Comparison of ENCODE assay signal across 1 cellular context in genomic region chr9:137045294-137046093, GRCh38.
TF ChIP-seq lines count a peak whose summit lies in the region.

No MANE protein-coding gene starts in this region.

TF ChIP-seq in K562, 482 proteins besides CTCF, POLR2A, EP300 and RAD21:
- TF ChIP-seq E2F6 (IDR thresholded peaks at IDR 0.05; ENCODE audit: borderline replicate concordance in 1 of 2, extremely low read depth in 1 of 2, insufficient read depth in 1 of 2, insufficient read length in 1 of 2, low read depth in 1 of 2, low read length in 1 of 2, poor library complexity in 1 of 2, severe bottlenecking in 1 of 2) = peak in 1 of 2 experiments; percentile 24
- no peak for TF ChIP-seq ZMIZ1 (IDR thresholded peaks at IDR 0.05; ENCODE audit: low read depth in 2 of 2, low read length in 2 of 2)
- no peak for TF ChIP-seq RAD51 (IDR thresholded peaks at IDR 0.05; ENCODE audit: borderline replicate concordance, low read depth)
- TF ChIP-seq TFAP4 (CRISPR knock-in tag; IDR thresholded peaks at IDR 0.05; ENCODE audit: borderline replicate concordance) = peak; percentile 42; the same call in 1 of the 2 replicates
- 0 out of 2 replicates have a peak, but pooled peaks have one; percentile 20 for TF ChIP-seq HDAC6 (IDR thresholded peaks at IDR 0.05; ENCODE audit: low read depth, low read length)
- TF ChIP-seq ATF1 (CRISPR knock-in tag; IDR thresholded peaks at IDR 0.05) = no peak
- no peak for TF ChIP-seq ATF1 (tag; IDR thresholded peaks at IDR 0.05)
- 0 out of 2 replicates have a peak, but pooled peaks have one; percentile 41 for TF ChIP-seq ZBTB1 (CRISPR knock-in tag; IDR thresholded peaks at IDR 0.05; ENCODE audit: borderline replicate concordance, low read depth)
- no peak for TF ChIP-seq DPF2 (IDR thresholded peaks at IDR 0.05)
- TF ChIP-seq KDM2B (CRISPR knock-in tag; IDR thresholded peaks at IDR 0.05) = 0 out of 2 replicates have a peak, but pooled peaks have one; percentile 2
- TF ChIP-seq TCF3 (CRISPR knock-in tag; IDR thresholded peaks at IDR 0.05) = no peak
- peak; percentile 24; the same call in 1 of the 2 replicates for TF ChIP-seq ZFX (CRISPR knock-in tag; IDR thresholded peaks at IDR 0.05)
